10 cellular contexts compared by ENCODE assay signal in the genomic region with DNA sequence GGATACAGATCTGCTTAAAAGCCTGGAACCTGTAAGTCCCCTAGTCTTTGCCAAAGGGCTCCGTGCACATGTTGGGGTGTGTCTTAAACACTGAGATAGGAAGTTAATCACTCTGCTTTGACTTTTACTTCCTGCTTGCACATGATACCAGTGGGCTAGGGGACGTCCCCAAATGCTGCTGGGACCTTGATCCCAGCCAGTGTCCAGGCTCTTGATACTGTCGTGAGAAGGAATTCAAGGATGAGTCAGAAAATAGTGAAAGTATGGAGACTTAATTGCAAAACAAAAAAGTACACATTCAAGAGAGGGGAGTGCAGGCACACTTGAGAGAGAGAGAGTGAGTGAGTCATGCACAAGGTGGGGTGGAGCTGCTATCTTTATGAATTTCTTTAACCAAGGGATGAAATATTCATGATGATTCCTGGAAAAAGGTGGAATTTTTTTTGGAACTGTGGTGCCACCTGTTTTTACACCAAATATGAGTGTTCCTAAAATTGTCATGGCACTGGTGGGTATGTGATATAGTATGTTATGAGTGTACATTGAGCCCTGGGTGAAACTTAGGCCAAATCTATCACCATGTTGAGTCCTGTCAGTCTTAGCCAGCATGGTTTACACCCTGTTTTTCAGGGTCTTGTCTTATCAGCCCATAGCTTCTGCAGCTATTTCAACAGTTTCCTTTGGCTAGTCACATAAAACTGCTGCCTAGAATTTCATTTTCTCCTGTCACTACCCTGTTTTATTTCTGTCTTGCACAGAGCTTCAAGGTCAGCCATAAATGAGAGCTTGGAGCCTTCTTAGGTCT.
DNase-seq lines count a peak whose midpoint lies in the region; ATAC-seq, FAIRE-seq and TF ChIP-seq lines count a peak whose summit lies in the region.
"Had no signal": no experiment of that assay in that cellular context is flagged by ENCODE, and none has a peak within 500 bp of the region (broad histone marks: within the 10 kb centered on the region; RNA-seq: fewer than 3 reads in every experiment).

No MANE protein-coding gene starts in this region.

- CTCF ChIA-PET in Panc1 (lab: Charles Lee) = no interaction called here

- peak; percentile 62 for TF ChIP-seq POLR2A in erythroblast (IDR thresholded peaks at IDR 0.05; ENCODE audit: low read length)

- H3K36me3 ChIP-seq in Panc1 (ENCODE audit: control insufficient read depth, insufficient read depth, low read length) (no peaks in the 10 kb centered on the region), small intestine (ENCODE audit: control insufficient read depth in 2 of 2, insufficient read depth in 2 of 2, low read length in 2 of 2) (no peaks in the 10 kb centered on the region)

- no peaks in the 10 kb centered on the region for H3K4me1 ChIP-seq in Panc1 (ENCODE audit: control insufficient read depth, insufficient read depth, low read length)
- no peaks in the 10 kb centered on the region for H3K4me1 ChIP-seq in small intestine (ENCODE audit: control insufficient read depth in 2 of 2, insufficient read depth in 1 of 2, low read depth in 1 of 2, low read length in 1 of 2)

- H3K9me3 ChIP-seq in Panc1 (ENCODE audit: control insufficient read depth, insufficient read depth, low read depth, low read length) = no peaks in the 10 kb centered on the region
- no peaks in the 10 kb centered on the region for H3K9me3 ChIP-seq in small intestine (ENCODE audit: control insufficient read depth, low read depth)

- FAIRE-seq in small intestine (lab: Jason Lieb, UNC) = no peak

- DNase-seq in H4 (ENCODE audit: low spot score) (peak; percentile 52), Panc1 (ENCODE audit: low read depth, low spot score) (peak; percentile 12), erythroblast (lab: John Stamatoyannopoulos, UW) (peak; percentile 93 to 94), small intestine (peak; percentile 80), SKM-1 treated with dmso at 0.1 percent for 144 hours (lab: John Stamatoyannopoulos, UW; ENCODE audit: unreplicated experiment) (no peak), SHP77 treated with DMSO at 0.1 percent for 48 hours (lab: John Stamatoyannopoulos, UW) (no peak)
- DNase-seq: effector memory CD4-positive, alpha-beta T cell; NCI-H345 had no signal

- H3K27me3 ChIP-seq in Panc1 (ENCODE audit: control insufficient read depth, insufficient read depth, low read length) (no peaks in the 10 kb centered on the region), small intestine (ENCODE audit: control insufficient read depth in 2 of 2, insufficient read depth in 2 of 2, low read length in 2 of 2) (no peaks in the 10 kb centered on the region)

- no peak for ATAC-seq in Panc1
- no peak for ATAC-seq in GM18511 (IDR thresholded peaks at IDR 0.05; ENCODE audit: unreplicated experiment)
- ATAC-seq in HG02623 (IDR thresholded peaks at IDR 0.05; ENCODE audit: unreplicated experiment) = no peak

- intact Hi-C loops in Panc1 (cut with micrococcal nuclease; ENCODE audit: unreplicated experiment) = no loop called here

- BruUV-seq in Panc1 (replicated peaks; lab: Mats Ljungman, UMichigan) = no TSS peak

- TF ChIP-seq CTCF in Panc1 (IDR thresholded peaks at IDR 0.05) = no peak

- in situ Hi-C loops in Panc1 (cut with HindIII; ENCODE audit: low pct_unique_long_range_greater_than_20kb, low sequenced_read_pairs) = no loop called here

- POLR2A ChIA-PET in Panc1 (lab: Charles Lee) = interaction anchor here (0.6 kb wide), 1 partner anchor 523 kb away, joined by 12 read pairs; no protein-coding TSS in a partner anchor

- H3K27ac ChIP-seq in Panc1 (ENCODE audit: low read length) (no peak overlapping the region), small intestine (ENCODE audit: low read depth in 1 of 2, low read length in 1 of 2) (peak overlapping the region in 1 of 2 donors; percentile 27)

- WGBS in small intestine, 3 donors = 8 to 39% (median 30%) methylated on average over 3 of the region's 3 CpGs

- H3K4me3 ChIP-seq in Panc1 (ENCODE audit: low read depth in 2 of 2, low read length in 2 of 2) (no peak overlapping the region), small intestine (ENCODE audit: low read depth in 1 of 2, low read length in 2 of 2) (no peak overlapping the region)

Comparison
In these comparisons a context has a peak if more than half of its experiments do, and no peak if none do; other contexts are left out.
1. DNase-seq: peak in H4 (single experiment), Panc1 (single experiment), erythroblast (2 of 2) and small intestine (single experiment); none in SKM-1 treated with dmso at 0.1 percent for 144 hours (single experiment) and SHP77 treated with DMSO at 0.1 percent for 48 hours (single experiment).